ENCODE assay signal across 8 cellular contexts in the genomic region with DNA sequence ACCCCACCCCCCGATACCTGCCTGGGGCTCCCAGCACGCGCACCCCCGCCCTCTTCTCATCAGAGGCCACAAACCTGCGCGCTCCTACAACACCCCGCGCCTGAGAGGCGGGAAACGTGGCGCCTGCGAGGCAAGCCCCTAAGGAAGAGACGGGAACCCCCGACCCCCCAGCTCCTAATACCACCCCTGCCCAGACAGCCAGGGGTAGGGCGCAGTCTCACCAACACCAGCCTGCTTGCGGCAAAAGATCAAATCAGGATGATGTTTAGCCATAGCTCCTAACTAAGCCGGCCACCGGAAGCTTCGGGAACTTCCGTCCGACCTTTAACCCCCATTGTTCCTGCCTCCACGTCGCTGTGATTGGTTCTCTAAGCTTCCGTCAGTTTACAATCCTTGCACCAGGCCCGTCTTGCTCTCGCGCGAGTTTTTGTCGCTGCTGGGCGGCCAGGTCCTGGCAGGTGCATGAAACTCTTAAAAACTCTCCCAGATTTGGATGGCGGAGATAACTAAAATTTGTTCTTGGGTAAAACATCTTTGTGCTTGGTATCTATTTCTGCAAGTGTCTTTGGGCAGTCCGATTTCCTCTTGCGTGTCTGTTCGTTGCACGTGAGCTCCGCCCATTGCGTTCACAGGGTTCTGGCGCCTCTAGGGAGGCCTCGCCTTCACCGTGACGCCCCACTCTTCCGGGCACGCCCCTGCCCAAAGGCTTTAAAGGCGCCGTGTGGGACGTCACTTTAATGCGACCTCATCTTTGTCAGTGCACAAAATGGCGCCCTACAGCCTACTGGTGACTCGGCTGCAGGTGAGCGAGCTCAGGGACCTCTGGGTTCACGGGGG. TPM values are rescaled to one million over a fixed set of nuclear protein-coding genes. Genes with fewer than 3 reads are reported as not detected.
DNase-seq lines count a peak whose midpoint lies in the region; ATAC-seq, FAIRE-seq and TF ChIP-seq lines count a peak whose summit lies in the region.

TSS of gene ACO2 (plus strand) at position 737 of the 837 bp plus-strand sequence. CDS start at position 767, 30 bp downstream.
A gene with protein sequence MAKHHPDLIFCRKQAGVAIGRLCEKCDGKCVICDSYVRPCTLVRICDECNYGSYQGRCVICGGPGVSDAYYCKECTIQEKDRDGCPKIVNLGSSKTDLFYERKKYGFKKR (minus strand): TSS at position 312 of the 837 bp plus-strand sequence. CDS start 39 bp downstream, at position 273.

- no peaks in the 10 kb centered on the region for H3K9me3 Mint-ChIP-seq in type B pancreatic cell

- H3K4me1 ChIP-seq in adrenal gland (replicated peaks in 1 of 2) (peaks cover 13 to 53% of the 10 kb centered on the region in 2 donors), heart left ventricle (peaks cover 0 to 53% (median 34%) of the 10 kb centered on the region in 12 donors)

- H3K27ac Mint-ChIP-seq in type B pancreatic cell = peak within 1 kb of the TSS; percentile 99

- peak; percentile 97 for FAIRE-seq in GM12892 (lab: Jason Lieb, UNC)

- H3K4me3 ChIP-seq in adrenal gland (peak within 1 kb of the TSS; percentile 78 to 100 (median 84)), heart left ventricle (peak within 1 kb of the TSS; percentile 71 to 100 (median 95))

- 1% methylated on average over 18 to 51 of the region's 51 CpGs for WGBS in adrenal gland, 4 donors
- WGBS in heart left ventricle, 4 donors = 0 to 1% (median 0%) methylated on average over 27 to 51 of the region's 51 CpGs

- DNase-seq in GM12892 (ENCODE audit: insufficient read length) = peak; percentile 93
- peak; percentile 93 for DNase-seq in NCI-H146 (lab: John Stamatoyannopoulos, UW)
- DNase-seq in T-helper 1 cell = peak; percentile 93 to 98 (median 95)
- DNase-seq in adrenal gland = peak; percentile 97 to 99 (median 97)
- peak; percentile 97 to 99 (median 98) for DNase-seq in heart left ventricle
- DNase-seq in pons (ENCODE audit: low spot score) = peak; percentile 99
- peak; percentile 97 for DNase-seq in type B pancreatic cell (ENCODE audit: extremely low spot score, unreplicated experiment)

- ATAC-seq in HG02852 (IDR thresholded peaks at IDR 0.05; ENCODE audit: unreplicated experiment) (peak; percentile 84), heart left ventricle (peak; percentile 95 to 97 (median 97))

- peak within 1 kb of the TSS; percentile 94 for H3K4me3 Mint-ChIP-seq in type B pancreatic cell

- H3K4me1 Mint-ChIP-seq in type B pancreatic cell (ENCODE audit: unreplicated experiment) = peaks cover 23% of the 10 kb centered on the region

- H3K36me3 ChIP-seq in adrenal gland (replicated peaks in 1 of 2) = peaks cover 0 to 42% of the 10 kb centered on the region in 2 donors
- peaks cover 0 to 66% (median 42%) of the 10 kb centered on the region in 9 donors for H3K36me3 ChIP-seq in heart left ventricle

- TF ChIP-seq CTCF in adrenal gland (IDR thresholded peaks at IDR 0.05) (peak in 1 of 6 experiments; percentile 1), heart left ventricle (IDR thresholded peaks at IDR 0.05) (no peak), type B pancreatic cell (conservative IDR thresholded peaks at IDR 0.05) (no peak)

- H3K27me3 ChIP-seq in adrenal gland (no peaks in the 10 kb centered on the region), heart left ventricle (no peaks in the 10 kb centered on the region)

- TF ChIP-seq POLR2A in GM12892 (IDR thresholded peaks at IDR 0.05; ENCODE audit: low read depth, low read length) (peak; percentile 74; the same call in 1 of the 2 replicates), adrenal gland (IDR thresholded peaks at IDR 0.05) (peak; percentile 5 to 77), heart left ventricle (IDR thresholded peaks at IDR 0.05) (peak; percentile 58 to 77)

- H3K27me3 Mint-ChIP-seq in type B pancreatic cell = no peaks in the 10 kb centered on the region

- no peaks in the 10 kb centered on the region for H3K9me3 ChIP-seq in adrenal gland (replicated peaks in 1 of 3)
- H3K9me3 ChIP-seq in heart left ventricle = no peaks in the 10 kb centered on the region

- intact Hi-C loops in adrenal gland (cut with DNase I) = loop anchor here in 1 of 2 donors (10.0 kb wide), 1 partner anchor 46 kb away; no protein-coding TSS in a partner anchor
- intact Hi-C loops in heart left ventricle (cut with DNase I) = loop anchor here in 5 of 10 donors (1.0 to 5.0 kb wide), 4 partner anchors 20 to 66 kb away; partner anchors contain the start of gene TOB2 (in 1 of the 5)

- H3K36me3 Mint-ChIP-seq in type B pancreatic cell = peaks cover 24% of the 10 kb centered on the region

- peak within 1 kb of the TSS; percentile 37 to 97 (median 93) for H3K27ac ChIP-seq in adrenal gland
- H3K27ac ChIP-seq in heart left ventricle = peak within 1 kb of the TSS; percentile 91 to 99 (median 97)

RNA-seq across cellular contexts. Expression of gene ACO2, which starts in this region (rescaled TPM):
- 66.5 TPM for polyA plus RNA-seq in GM12892 (2012; ENCODE audit: missing spikeins)
- total RNA-seq in adrenal gland (100 to 1,000 TPM; 129 to 212 (median 151) TPM), heart left ventricle (1,000 to 10,000 TPM in 2 of 9 donors, 100 to 1,000 TPM in 7; 503 to 1,146 (median 862) TPM), type B pancreatic cell (ENCODE audit: low replicate concordance) (107 and 142 TPM in 2 replicates)
- polyA plus RNA-seq in adrenal gland (100 to 1,000 TPM in 1 of 3 donors, 10 to 100 TPM in 2; 35.5 to 135 (median 64.8) TPM), heart left ventricle (100 to 1,000 TPM; 375 to 431 TPM)

RNA-seq across cellular contexts. Expression of the second gene that starts in this region (rescaled TPM):
- 46.5 TPM for polyA plus RNA-seq in GM12892 (2012; ENCODE audit: missing spikeins)
- 10 to 100 TPM; 18.2 to 35.9 (median 27.1) TPM for total RNA-seq in adrenal gland
- 10 to 100 TPM; 29.5 to 50.8 (median 38.4) TPM for polyA plus RNA-seq in adrenal gland
- total RNA-seq in heart left ventricle = 10 to 100 TPM; 13.4 to 29.3 (median 20.0) TPM
- 10 to 100 TPM; 40.3 to 49.9 TPM for polyA plus RNA-seq in heart left ventricle
- total RNA-seq in type B pancreatic cell (ENCODE audit: low replicate concordance) = 38.2 and 54.8 TPM in 2 replicates

Comparison
In these comparisons a context has a peak if more than half of its experiments do, and no peak if none do; other contexts are left out.
1. Peak in every context shown above with its lines: DNase-seq, ATAC-seq, H3K4me3 ChIP-seq and H3K27ac ChIP-seq.